8 cellular contexts compared by ENCODE assay signal in genomic region chr14:75063491-75064204, GRCh38. TPM values are rescaled to one million over a fixed set of nuclear protein-coding genes. Genes with fewer than 3 reads are reported as not detected.
DNase-seq lines count a peak whose midpoint lies in the region; ATAC-seq and TF ChIP-seq lines count a peak whose summit lies in the region.

TSS of gene ACYP1 (minus strand) at chr14:75064024. CDS start at chr14:75063553, 471 bp downstream.

- H3K27me3 ChIP-seq in breast epithelium (no peaks in the 10 kb centered on the region), smooth muscle cell (ENCODE audit: low read depth) (no peaks in the 10 kb centered on the region)

- H3K4me1 ChIP-seq in breast epithelium (peaks cover 0 to 7% of the 10 kb centered on the region in 2 donors), smooth muscle cell (ENCODE audit: low read depth) (peaks cover 6% of the 10 kb centered on the region)

- intact Hi-C loops in breast epithelium (cut with DNase I; ENCODE audit: low total_unique reads): no loop called here

- 1% methylated on average over 34 of the region's 34 CpGs for WGBS in smooth muscle cell (ENCODE audit: low lambda C conversion rate)

- peak within 1 kb of the TSS; percentile 3 for H3K9ac ChIP-seq in smooth muscle cell (ENCODE audit: low read depth)

- DNase-seq in AG04449 (ENCODE audit: low read depth, low spot score): no peak
- peak; percentile 81 for DNase-seq in NCI-H2196 treated with DMSO at 0.1 percent for 48 hours (lab: John Stamatoyannopoulos, UW; ENCODE audit: unreplicated experiment)
- DNase-seq in breast epithelium (ENCODE audit: low spot score in 2 of 2): peak; percentile 91 to 96
- DNase-seq in smooth muscle cell (lab: John Stamatoyannopoulos, UW; ENCODE audit: unreplicated experiment): peak; percentile 59

- H3K27ac ChIP-seq in VCaP (peak within 1 kb of the TSS; percentile 58), breast epithelium (peak within 1 kb of the TSS; percentile 79 to 88), smooth muscle cell (ENCODE audit: low read depth) (no peak within 1 kb of the TSS)

- H2AFZ ChIP-seq in smooth muscle cell (ENCODE audit: low read depth): peak within 1 kb of the TSS; percentile 67

- no peaks in the 10 kb centered on the region for H3K79me2 ChIP-seq in smooth muscle cell (ENCODE audit: low read depth)

- H3K4me3 ChIP-seq in AG04449 (ENCODE audit: low read depth, low read length) (peak within 1 kb of the TSS; percentile 68), breast epithelium (peak within 1 kb of the TSS; percentile 67 to 85 (median 74)), iPS-18c (ENCODE audit: insufficient read depth, low read depth, low read length) (peak within 1 kb of the TSS; percentile 72), smooth muscle cell (peak within 1 kb of the TSS; percentile 73)

- H3K4me2 ChIP-seq in smooth muscle cell: peak within 1 kb of the TSS; percentile 84

- CTCF ChIA-PET in AG04449 (lab: Yijun Ruan, JAX): interaction anchor here (1.0 to 4.4 kb wide), 8 partner anchors 10 to 203 kb away, joined by 3 to 21 read pairs (median 4); partner anchors contain the start of gene MLH3

- H3F3A ChIP-seq in smooth muscle cell (ENCODE audit: low read depth): no peaks in the 10 kb centered on the region

- peak; percentile 94 for ATAC-seq in GM18907 (IDR thresholded peaks at IDR 0.05; ENCODE audit: unreplicated experiment)
- peak; percentile 93 for ATAC-seq in HG03139 (IDR thresholded peaks at IDR 0.05; ENCODE audit: unreplicated experiment)

- peak; percentile 17 for TF ChIP-seq POLR2A in breast epithelium (IDR thresholded peaks at IDR 0.05)

- H3K36me3 ChIP-seq in breast epithelium: no peaks in the 10 kb centered on the region
- H3K36me3 ChIP-seq in smooth muscle cell (ENCODE audit: low read depth): no peaks in the 10 kb centered on the region

- H4K20me1 ChIP-seq in smooth muscle cell (ENCODE audit: low read depth): no peaks in the 10 kb centered on the region

- no peak for TF ChIP-seq CTCF in AG04449 (IDR thresholded peaks at IDR 0.05; ENCODE audit: insufficient read depth, low read length, missing control alignments)
- no peak for TF ChIP-seq CTCF in VCaP (conservative IDR thresholded peaks at IDR 0.05)
- TF ChIP-seq CTCF in breast epithelium (IDR thresholded peaks at IDR 0.05): no peak
- no peak for TF ChIP-seq CTCF in smooth muscle cell (IDR thresholded peaks at IDR 0.05; ENCODE audit: borderline replicate concordance, insufficient read depth, poor library complexity, severe bottlenecking)

- POLR2A ChIA-PET in AG04449 (lab: Yijun Ruan, JAX): interaction anchor here (0.8 kb wide), 2 partner anchors 11 kb away, joined by 3 read pairs; no protein-coding TSS in a partner anchor

- no peaks in the 10 kb centered on the region for H3K9me3 ChIP-seq in breast epithelium
- no peaks in the 10 kb centered on the region for H3K9me3 ChIP-seq in iPS-18c (ENCODE audit: control insufficient read depth, insufficient read depth, low read length)
- H3K9me3 ChIP-seq in smooth muscle cell (replicated peaks; ENCODE audit: low read depth): no peaks in the 10 kb centered on the region

RNA-seq across cellular contexts. Expression of gene ACYP1, which starts in this region (rescaled TPM):
- 10 to 100 TPM; 19.0 to 23.6 (median 21.6) TPM for total RNA-seq in breast epithelium
- total RNA-seq in smooth muscle cell: 6.9 and 12.2 TPM in 2 replicates
- 14.9 and 17.3 TPM in 2 replicates for polyA plus RNA-seq in smooth muscle cell
